Comparison of ENCODE assay signal across 2 cellular contexts in genomic region chr5:10673407-10673806, GRCh38.
TF ChIP-seq lines count a peak whose summit lies in the region.

No MANE protein-coding gene starts in this region.

TF ChIP-seq in HepG2, 621 proteins besides CTCF, POLR2A, EP300 and RAD21:
- no peak for TF ChIP-seq ZNF160 (CRISPR knock-in tag; IDR thresholded peaks at IDR 0.05)

TF ChIP-seq in H1, 55 proteins besides CTCF, POLR2A, EP300 and RAD21:
- no peak for TF ChIP-seq SP2 (IDR thresholded peaks at IDR 0.05; ENCODE audit: low read length)
- TF ChIP-seq CHD7 (IDR thresholded peaks at IDR 0.05; ENCODE audit: insufficient replicate concordance, low read length) = no peak
- no peak for TF ChIP-seq KDM5A (IDR thresholded peaks at IDR 0.05; ENCODE audit: low read length)
- TF ChIP-seq CEBPB (IDR thresholded peaks at IDR 0.05; ENCODE audit: low read depth, low read length) = no peak
- TF ChIP-seq CBX5 (IDR thresholded peaks at IDR 0.05; ENCODE audit: low read depth, low read length) = no peak
- TF ChIP-seq POLR2AphosphoS5 (IDR thresholded peaks at IDR 0.05; ENCODE audit: low read depth, low read length) = no peak
- TF ChIP-seq BCL11A (IDR thresholded peaks at IDR 0.05; ENCODE audit: low read depth in 2 of 2, low read length in 2 of 2) = no peak
- no peak for TF ChIP-seq SUZ12 (IDR thresholded peaks at IDR 0.05; ENCODE audit: low read length)
- no peak for TF ChIP-seq KDM1A (IDR thresholded peaks at IDR 0.05; ENCODE audit: borderline replicate concordance, low read length)
- TF ChIP-seq TCF12 (IDR thresholded peaks at IDR 0.05; ENCODE audit: low read depth, low read length) = no peak
- no peak for TF ChIP-seq FOSL1 (IDR thresholded peaks at IDR 0.05; ENCODE audit: insufficient read depth, low read depth, low read length)
- TF ChIP-seq RXRA (IDR thresholded peaks at IDR 0.05; ENCODE audit: insufficient read depth, low read depth, low read length) = no peak
- TF ChIP-seq RFX5 (IDR thresholded peaks at IDR 0.05; ENCODE audit: borderline replicate concordance, low read depth, low read length) = no peak
- TF ChIP-seq SIN3A (conservative IDR thresholded peaks at IDR 0.05 in 1 of 2, IDR thresholded peaks at IDR 0.05 in 1 of 2; ENCODE audit: low read depth in 1 of 2, low read length in 2 of 2) = no peak
- TF ChIP-seq TBP (IDR thresholded peaks at IDR 0.05; ENCODE audit: low read depth, low read length) = no peak
- no peak for TF ChIP-seq CTBP2 (IDR thresholded peaks at IDR 0.05; ENCODE audit: borderline replicate concordance, insufficient read depth, insufficient read length, low read length)
- TF ChIP-seq RNF2 (IDR thresholded peaks at IDR 0.05; ENCODE audit: borderline replicate concordance, low read depth, low read length, missing control alignments, poor library complexity, severe bottlenecking) = no peak
- no peak for TF ChIP-seq USF2 (IDR thresholded peaks at IDR 0.05; ENCODE audit: low read length)
